ENCODE assay signal across 8 cellular contexts in genomic region chr10:62374862-62375710, GRCh38. TPM values are rescaled to one million over a fixed set of nuclear protein-coding genes. Genes with fewer than 3 reads are reported as not detected.
A peak's percentile ranks its signal among the peaks of the same experiment; 100 is the strongest.
DNase-seq lines count a peak whose midpoint lies in the region; ATAC-seq, FAIRE-seq and TF ChIP-seq lines count a peak whose summit lies in the region.

No MANE protein-coding gene starts in this region.

- 59 to 61% methylated on average over 12 of the region's 12 CpGs for WGBS in aorta, 2 donors

- H3K36me3 ChIP-seq in right atrium auricular region, result no peaks in the 10 kb centered on the region
- no peaks in the 10 kb centered on the region for H3K36me3 ChIP-seq in astrocyte (ENCODE audit: insufficient read depth, low read length)
- peaks cover 3 to 7% of the 10 kb centered on the region in 2 experiments for H3K36me3 ChIP-seq in keratinocyte (ENCODE audit: control insufficient read depth in 2 of 2, extremely low read depth in 1 of 2, insufficient read depth in 2 of 2, low read length in 2 of 2)
- H3K36me3 ChIP-seq in aorta (ENCODE audit: control insufficient read depth in 1 of 2, insufficient read depth in 2 of 2, low read length in 1 of 2), result no peaks in the 10 kb centered on the region

- H3K9ac ChIP-seq in astrocyte (ENCODE audit: low read length) (peak overlapping the region; percentile 80), keratinocyte (ENCODE audit: control insufficient read depth, extremely low read depth, insufficient read depth, low read length) (peak overlapping the region; percentile 75)

- intact Hi-C loops in left ventricle myocardium superior (cut with micrococcal nuclease) (no loop called here), aorta (cut with DNase I) (loop anchor here in 1 of 2 donors (5.0 kb wide), 1 partner anchor 57 kb away; no protein-coding TSS in a partner anchor)

- DNase-seq in right atrium auricular region (ENCODE audit: low spot score) (no peak), left ventricle myocardium superior (no peak), astrocyte (ENCODE audit: low read depth) (no peak), keratinocyte (ENCODE audit: low read depth, low spot score) (no peak), aorta (no peak), NCI-H187 (lab: John Stamatoyannopoulos, UW) (no peak), NCI-H345 (lab: John Stamatoyannopoulos, UW) (no peak)

- ATAC-seq in left ventricle myocardium superior (no peak), aorta (ENCODE audit: low FRiP score) (peak; percentile 27), HG02642 (IDR thresholded peaks at IDR 0.05; ENCODE audit: poor library complexity, unreplicated experiment) (no peak)

- H3K4me3 Mint-ChIP-seq in astrocyte (ENCODE audit: unreplicated experiment), result peak overlapping the region; percentile 91

- no peak for TF ChIP-seq CTCF in right atrium auricular region (IDR thresholded peaks at IDR 0.05)
- TF ChIP-seq CTCF in astrocyte (IDR thresholded peaks at IDR 0.05; ENCODE audit: insufficient read depth, low read depth, low read length), result no peak
- no peak for TF ChIP-seq CTCF in keratinocyte (optimal IDR thresholded peaks at IDR 0.05 in 1 of 3, IDR thresholded peaks at IDR 0.05 in 1 of 3, conservative IDR thresholded peaks at IDR 0.05 in 1 of 3; ENCODE audit: extremely low read depth in 1 of 3, insufficient read depth in 2 of 3, low read length in 3 of 3)

- peak; percentile 50 for FAIRE-seq in astrocyte (lab: Jason Lieb, UNC)
- peak; percentile 91 for FAIRE-seq in keratinocyte (lab: Jason Lieb, UNC)

- peaks cover 34% of the 10 kb centered on the region for H3K4me1 Mint-ChIP-seq in astrocyte (ENCODE audit: low read depth, unreplicated experiment)

- peak overlapping the region; percentile 75 to 77 for H3K27ac ChIP-seq in right atrium auricular region
- no peak overlapping the region for H3K27ac ChIP-seq in astrocyte (ENCODE audit: low read depth, low read length)
- H3K27ac ChIP-seq in keratinocyte (ENCODE audit: control insufficient read depth, insufficient read depth, low read length), result peak overlapping the region; percentile 71
- H3K27ac ChIP-seq in aorta (ENCODE audit: low read depth in 1 of 2, low read length in 2 of 2), result no peak overlapping the region

- dilution Hi-C loops in keratinocyte (cut with MboI; ENCODE audit: extremely low pct_ligation_motif_present, low sequenced_read_pairs), result no loop called here

- H3K27me3 Mint-ChIP-seq in astrocyte (ENCODE audit: low read depth, unreplicated experiment), result no peaks in the 10 kb centered on the region

- peak overlapping the region; percentile 52 to 66 for H3K4me3 ChIP-seq in right atrium auricular region
- H3K4me3 ChIP-seq in astrocyte (ENCODE audit: insufficient read depth, low read depth, low read length), result peak overlapping the region; percentile 62
- H3K4me3 ChIP-seq in keratinocyte (ENCODE audit: control insufficient read depth in 2 of 3, extremely low read depth in 1 of 3, insufficient read depth in 2 of 3, low read depth in 1 of 3, low read length in 3 of 3), result peak overlapping the region; percentile 63 to 82 (median 80)
- H3K4me3 ChIP-seq in aorta (ENCODE audit: low read length in 2 of 2), result peak overlapping the region; percentile 64 to 84

- H3K36me3 Mint-ChIP-seq in astrocyte (ENCODE audit: low read depth, unreplicated experiment), result peaks cover 1% of the 10 kb centered on the region

- H2AFZ ChIP-seq in astrocyte (ENCODE audit: low read depth, low read length) (peak overlapping the region; percentile 77), keratinocyte (ENCODE audit: control insufficient read depth, low read length) (no peak overlapping the region)

- H3K9me3 ChIP-seq in right atrium auricular region (no peaks in the 10 kb centered on the region), astrocyte (ENCODE audit: insufficient read depth, low read depth, low read length) (no peaks in the 10 kb centered on the region), keratinocyte (ENCODE audit: control insufficient read depth, low read depth, low read length) (no peaks in the 10 kb centered on the region), aorta (ENCODE audit: control insufficient read depth, low read length) (no peaks in the 10 kb centered on the region)

- H3K79me2 ChIP-seq in astrocyte (ENCODE audit: insufficient read depth, low read length) (peaks cover 6% of the 10 kb centered on the region), keratinocyte (ENCODE audit: control insufficient read depth, insufficient read depth, low read length) (peaks cover 43% of the 10 kb centered on the region)

- H3K27ac Mint-ChIP-seq in astrocyte (ENCODE audit: unreplicated experiment), result no peak overlapping the region

- H3K27me3 ChIP-seq in right atrium auricular region (no peaks in the 10 kb centered on the region), astrocyte (ENCODE audit: insufficient read depth, low read length) (no peaks in the 10 kb centered on the region), keratinocyte (ENCODE audit: control insufficient read depth, extremely low read depth, insufficient read depth, low read length) (no peaks in the 10 kb centered on the region), aorta (ENCODE audit: control insufficient read depth in 1 of 2, insufficient read depth in 2 of 2, low read length in 1 of 2) (no peaks in the 10 kb centered on the region)

- no peaks in the 10 kb centered on the region for H3K9me1 ChIP-seq in keratinocyte (ENCODE audit: control insufficient read depth, extremely low read depth, insufficient read depth, low read length)

- no peaks in the 10 kb centered on the region for H3K9me3 Mint-ChIP-seq in astrocyte (ENCODE audit: unreplicated experiment)

- H3K4me1 ChIP-seq in right atrium auricular region, result peaks cover 0 to 21% of the 10 kb centered on the region in 2 donors
- peaks cover 14% of the 10 kb centered on the region for H3K4me1 ChIP-seq in astrocyte (ENCODE audit: insufficient read depth, low read length)
- peaks cover 26% of the 10 kb centered on the region for H3K4me1 ChIP-seq in keratinocyte (ENCODE audit: control insufficient read depth, extremely low read depth, insufficient read depth, low read length)
- H3K4me1 ChIP-seq in aorta (ENCODE audit: control insufficient read depth in 1 of 2, insufficient read depth in 2 of 2, low read length in 2 of 2), result no peaks in the 10 kb centered on the region

- H3K4me2 ChIP-seq in astrocyte (ENCODE audit: low read length) (peak overlapping the region; percentile 87), keratinocyte (ENCODE audit: control insufficient read depth, extremely low read depth, insufficient read depth, low read depth, low read length) (peak overlapping the region; percentile 89)

- H4K20me1 ChIP-seq in astrocyte (ENCODE audit: insufficient read depth, low read length) (no peaks in the 10 kb centered on the region), keratinocyte (ENCODE audit: control insufficient read depth, extremely low read depth, insufficient read depth, low read length) (no peaks in the 10 kb centered on the region)

RNA-seq across cellular contexts. Expression of gene ZNF365, which starts 0.9 kb away (rescaled TPM):
- 1 to 10 TPM; 1.1 to 3.6 TPM for total RNA-seq in right atrium auricular region
- not detected for total RNA-seq in left ventricle myocardium superior
- 8.9 and 11.0 TPM in 2 replicates for total RNA-seq in astrocyte
- polyA plus RNA-seq in keratinocyte, result 11.9 to 20.9 TPM (median 15.9 TPM) in 3 replicates
- 45.3 TPM for polyA plus RNA-seq in keratinocyte (2011; ENCODE audit: low read depth)
- 10.0 and 17.5 TPM in 2 replicates for polyA plus RNA-seq in keratinocyte (2011; cell fraction: cytosol; rRNA removed)
- 13.4 and 17.5 TPM in 2 replicates for polyA plus RNA-seq in keratinocyte (2011; cell fraction: nucleus; rRNA removed)
- polyA plus RNA-seq in keratinocyte (2012; ENCODE audit: low replicate concordance), result 15.4 and 22.7 TPM in 2 replicates
- polyA minus RNA-seq in keratinocyte, result 14.5 to 25.7 TPM (median 16.1 TPM) in 3 replicates
- polyA minus RNA-seq in keratinocyte (2011; cell fraction: cytosol; rRNA and poly(A)+ RNA removed), result 16.3 TPM
- 12.3 and 20.6 TPM in 2 replicates for polyA minus RNA-seq in keratinocyte (2011; cell fraction: nucleus; rRNA and poly(A)+ RNA removed)
- total RNA-seq in aorta, result 1 to 10 TPM; 1.1 to 2.4 TPM
- polyA plus RNA-seq in aorta, result 1 to 10 TPM in 1 of 2 donors, under 1 TPM in 1; 0.87 to 1.3 TPM

Comparison
In these comparisons a context has a peak if more than half of its experiments do, and no peak if none do; other contexts are left out.
1. H3K27ac ChIP-seq: peak in right atrium auricular region (2 of 2) and keratinocyte (single experiment); none in astrocyte (single experiment) and aorta (0 of 2).
2. Peak in every context shown above with its lines, with median percentiles within 50 percentile points of each other: H3K4me3 ChIP-seq.